21 cellular contexts compared by ENCODE assay signal in the genomic region with DNA sequence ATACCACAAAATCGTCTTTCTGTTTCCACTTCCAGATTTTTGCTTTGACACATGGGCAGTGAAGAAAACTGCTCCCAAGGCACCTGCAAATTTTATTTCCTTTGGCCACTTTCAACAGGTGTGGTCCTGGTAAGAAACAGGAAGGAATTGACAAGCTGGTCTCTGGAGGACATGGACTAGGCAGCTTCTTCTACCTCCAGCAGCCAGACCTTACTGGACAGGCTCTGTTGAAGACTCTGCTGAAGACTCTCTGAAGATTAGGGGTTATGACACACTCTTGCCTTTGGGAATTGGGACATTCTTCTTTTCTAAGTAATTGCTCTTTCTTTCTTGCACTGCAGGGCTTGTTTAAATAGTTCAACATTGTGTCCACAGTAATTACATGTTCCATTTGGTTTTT.
"Had no signal": no experiment of that assay in that cellular context is flagged by ENCODE, and none has a peak within 500 bp of the region (broad histone marks: within the 10 kb centered on the region; RNA-seq: fewer than 3 reads in every experiment).

No MANE protein-coding gene starts in this region.

- H3K4me3 ChIP-seq: K562 had no signal

- ATAC-seq: K562 had no signal

- H3K9me3 ChIP-seq: SK-N-SH had no signal

- H3K27ac ChIP-seq: HL-60, KMS-11 had no signal

- DNase-seq: Kasumi-1, MV-4-11, NCI-H1048, NCI-H1105, NCI-H1417, NCI-H1436 treated with DMSO at 0.1 percent for 48 hours, NCI-H1694, NCI-H187 treated with DMSO at 0.1 percent for 48 hours, NCI-H2029 treated with DMSO at 0.1 percent for 48 hours, NCI-H2171 treated with DMSO at 0.1 percent for 48 hours, NCI-H345, NCI-H446 treated with DMSO at 0.1 percent for 48 hours, NCI-H524, NCI-H69, NCI-H774, RPMI8226, SHP77, SK-N-SH had no signal
